ENCODE assay signal across 1 cellular context in genomic region chr6:152301806-152302568, GRCh38.
TF ChIP-seq lines count a peak whose summit lies in the region.

No MANE protein-coding gene starts in this region.

TF ChIP-seq in K562, 482 proteins besides CTCF, POLR2A, EP300 and RAD21 (continued from another document):
- TF ChIP-seq ZNF277 (CRISPR knock-in tag; IDR thresholded peaks at IDR 0.05; ENCODE audit: borderline replicate concordance) = no peak
